16 cellular contexts compared by ENCODE assay signal in the genomic region with DNA sequence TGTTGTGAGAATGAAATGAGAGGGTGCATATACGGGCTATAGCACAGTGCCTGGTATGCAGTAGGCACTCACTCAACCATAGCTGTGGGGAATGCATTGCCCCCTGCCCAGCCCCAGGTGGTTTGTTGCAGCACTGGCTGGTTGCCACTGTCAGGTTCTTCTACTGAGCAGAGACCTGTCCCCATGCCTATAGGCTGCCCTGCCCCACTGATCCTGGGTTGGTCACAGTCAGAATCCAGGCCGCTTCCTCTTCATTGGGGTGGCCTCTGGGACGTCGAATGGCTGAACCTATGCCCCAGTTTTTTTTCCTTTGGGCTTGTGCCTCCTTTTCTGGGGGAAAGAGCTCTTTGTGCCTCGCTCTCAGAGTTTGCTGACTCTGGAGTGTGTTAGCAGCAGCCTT.
DNase-seq lines count a peak whose midpoint lies in the region; ATAC-seq and TF ChIP-seq lines count a peak whose summit lies in the region.
"Had no signal": no experiment of that assay in that cellular context is flagged by ENCODE, and none has a peak within 500 bp of the region (broad histone marks: within the 10 kb centered on the region; RNA-seq: fewer than 3 reads in every experiment).

No MANE protein-coding gene starts in this region.

- TF ChIP-seq CTCF in RWPE2 (IDR thresholded peaks at IDR 0.05; ENCODE audit: poor library complexity, severe bottlenecking): no peak
- TF ChIP-seq CTCF in left lung (IDR thresholded peaks at IDR 0.05): no peak

- H3K4me1 Mint-ChIP-seq in activated CD4-positive, alpha-beta T cell treated with anti-CD3 and anti-CD28 coated beads for 36 hours: no peaks in the 10 kb centered on the region

- CTCF ChIA-PET in activated CD4-positive, alpha-beta T cell treated with anti-CD3 and anti-CD28 coated beads for 36 hours (lab: Charles Lee): interaction anchor here (1.5 kb wide), 1 partner anchor 87 kb away, joined by 3 read pairs; no protein-coding TSS in a partner anchor

- H3K4me3 ChIP-seq in RWPE2 (ENCODE audit: severe bottlenecking): no peak overlapping the region
- H3K4me3 ChIP-seq in left lung: no peak overlapping the region
- H3K4me3 ChIP-seq: K562 had no signal

- DNase-seq in RWPE2 (ENCODE audit: low spot score) (peak; percentile 20), left lung (peak; percentile 28 to 29), substantia nigra (lab: John Stamatoyannopoulos, UW) (no peak), amniotic stem cell (lab: John Stamatoyannopoulos, UW) (no peak)
- no peak for DNase-seq in activated CD4-positive, alpha-beta T cell treated with anti-CD3 and anti-CD28 coated beads for 36 hours
- DNase-seq: ACHN; CD8-positive, alpha-beta T cell; GF-D8; GOT3; NCI-H1436 treated with DMSO at 0.1 percent for 48 hours; NCI-H2081 treated with DMSO at 0.1 percent for 48 hours; NCI-H2227 treated with DMSO at 0.1 percent for 48 hours; NCI-H524 treated with DMSO at 0.1 percent for 48 hours had no signal

- no peaks in the 10 kb centered on the region for H3K27me3 Mint-ChIP-seq in activated CD4-positive, alpha-beta T cell treated with anti-CD3 and anti-CD28 coated beads for 36 hours

- no peaks in the 10 kb centered on the region for H3K9me3 Mint-ChIP-seq in activated CD4-positive, alpha-beta T cell treated with anti-CD3 and anti-CD28 coated beads for 36 hours (ENCODE audit: low read depth)
- H3K9me3 Mint-ChIP-seq: CD8-positive, alpha-beta T cell had no signal

- no peak overlapping the region for H3K27ac Mint-ChIP-seq in activated CD4-positive, alpha-beta T cell treated with anti-CD3 and anti-CD28 coated beads for 36 hours

- H3K27me3 ChIP-seq in RWPE2 (ENCODE audit: insufficient read depth, poor library complexity, severe bottlenecking) (no peaks in the 10 kb centered on the region), left lung (no peaks in the 10 kb centered on the region)

- peaks cover 16% of the 10 kb centered on the region for H3K36me3 Mint-ChIP-seq in activated CD4-positive, alpha-beta T cell treated with anti-CD3 and anti-CD28 coated beads for 36 hours (ENCODE audit: low read depth)

- intact Hi-C loops in left lung (cut with DNase I): no loop called here
- intact Hi-C loops in activated CD4-positive, alpha-beta T cell treated with anti-CD3 and anti-CD28 coated beads for 36 hours (cut with DNase I, micrococcal nuclease): no loop called here

- no peak; the same call in 2 of the 3 replicates for ATAC-seq in RWPE2 (ENCODE audit: low read depth)
- ATAC-seq in left lung: no peak
- ATAC-seq in HG03457 (IDR thresholded peaks at IDR 0.05; ENCODE audit: unreplicated experiment): no peak
- no peak for ATAC-seq in activated CD4-positive, alpha-beta T cell treated with anti-CD3 and anti-CD28 coated beads for 36 hours
- ATAC-seq: CD8-positive, alpha-beta T cell; K562 had no signal

- H3K4me1 ChIP-seq in RWPE2 (ENCODE audit: insufficient read depth, poor library complexity, severe bottlenecking) (no peaks in the 10 kb centered on the region), left lung (no peaks in the 10 kb centered on the region)

- H3K27ac ChIP-seq in RWPE2 (ENCODE audit: poor library complexity, severe bottlenecking) (no peak overlapping the region), cingulate gyrus (ENCODE audit: low read depth, low read length) (peak overlapping the region; percentile 97), left lung (no peak overlapping the region), substantia nigra (ENCODE audit: low read depth, low read length, poor library complexity, severe bottlenecking) (peak overlapping the region; percentile 99)

- H3K9me3 ChIP-seq in RWPE2 (ENCODE audit: severe bottlenecking) (no peaks in the 10 kb centered on the region), left lung (no peaks in the 10 kb centered on the region)

- POLR2A ChIA-PET in activated CD4-positive, alpha-beta T cell treated with anti-CD3 and anti-CD28 coated beads for 36 hours (lab: Charles Lee): no interaction called here

- H3K36me3 ChIP-seq in RWPE2 (ENCODE audit: low read depth): no peaks in the 10 kb centered on the region
- peaks cover 0 to 37% of the 10 kb centered on the region in 2 donors for H3K36me3 ChIP-seq in left lung

- no peak overlapping the region for H3K4me3 Mint-ChIP-seq in activated CD4-positive, alpha-beta T cell treated with anti-CD3 and anti-CD28 coated beads for 36 hours
- H3K4me3 Mint-ChIP-seq: CD8-positive, alpha-beta T cell had no signal

Comparison
In these comparisons a context has a peak if more than half of its experiments do, and no peak if none do; other contexts are left out.
1. DNase-seq: peak in RWPE2 (single experiment) and left lung (2 of 2); none in substantia nigra (0 of 49), amniotic stem cell (single experiment) and activated CD4-positive, alpha-beta T cell treated with anti-CD3 and anti-CD28 coated beads for 36 hours (single experiment).
2. H3K27ac ChIP-seq: peak in cingulate gyrus (single experiment) and substantia nigra (single experiment); none in RWPE2 (single experiment) and left lung (0 of 2).